ENCODE assay signal across 1 cellular context in genomic region chr12:46260153-46260912, GRCh38.
A peak's percentile ranks its signal among the peaks of the same experiment; 100 is the strongest.
TF ChIP-seq lines count a peak whose summit lies in the region.

No MANE protein-coding gene starts in this region.

TF ChIP-seq in HEK293, 187 proteins besides CTCF, POLR2A, EP300 and RAD21 (continued from another document):
- no peak for TF ChIP-seq ZNF549 (tag by site-specific recombination; IDR thresholded peaks at IDR 0.05)
- TF ChIP-seq ZNF514 (tag by site-specific recombination; IDR thresholded peaks at IDR 0.05) = no peak
- no peak for TF ChIP-seq ZNF112 (tag by site-specific recombination; IDR thresholded peaks at IDR 0.05)
- TF ChIP-seq GLIS1 (tag by site-specific recombination; IDR thresholded peaks at IDR 0.05) = no peak
- TF ChIP-seq ZFP69B (tag by site-specific recombination; IDR thresholded peaks at IDR 0.05) = no peak
- no peak for TF ChIP-seq ZNF248 (tag by site-specific recombination; IDR thresholded peaks at IDR 0.05)
- TF ChIP-seq OSR2 (tag by site-specific recombination; IDR thresholded peaks at IDR 0.05) = peak; percentile 25; the same call in 1 of the 2 replicates
- TF ChIP-seq SP7 (tag by site-specific recombination; IDR thresholded peaks at IDR 0.05) = peak; percentile 60
- no peak for TF ChIP-seq ZSCAN18 (tag by site-specific recombination; IDR thresholded peaks at IDR 0.05)
- no peak for TF ChIP-seq ZBTB26 (tag by site-specific recombination; optimal IDR thresholded peaks at IDR 0.05)
- TF ChIP-seq ZNF184 (tag by site-specific recombination; IDR thresholded peaks at IDR 0.05) = no peak
- TF ChIP-seq ZNF843 (tag by site-specific recombination; IDR thresholded peaks at IDR 0.05) = peak; percentile 25; the same call in 1 of the 2 replicates
- no peak for TF ChIP-seq ZNF324 (tag by site-specific recombination; IDR thresholded peaks at IDR 0.05)
- no peak for TF ChIP-seq ZBTB11 (tag by site-specific recombination; conservative IDR thresholded peaks at IDR 0.05; ENCODE audit: low read depth)
- no peak for TF ChIP-seq PATZ1 (tag by site-specific recombination; IDR thresholded peaks at IDR 0.05)
- TF ChIP-seq ZNF548 (tag by site-specific recombination; IDR thresholded peaks at IDR 0.05) = no peak
- TF ChIP-seq ZFP37 (tag by site-specific recombination; IDR thresholded peaks at IDR 0.05) = 0 out of 2 replicates have a peak, but pooled peaks have one; percentile 3
- TF ChIP-seq ZNF354C (tag by site-specific recombination; IDR thresholded peaks at IDR 0.05; ENCODE audit: borderline replicate concordance, low read depth) = no peak
- no peak for TF ChIP-seq ZBTB44 (tag by site-specific recombination; IDR thresholded peaks at IDR 0.05)
- no peak for TF ChIP-seq ZNF341 (tag by site-specific recombination; IDR thresholded peaks at IDR 0.05; ENCODE audit: low read depth)
- TF ChIP-seq ZNF571 (tag by site-specific recombination; IDR thresholded peaks at IDR 0.05) = no peak
- no peak for TF ChIP-seq WT1 (tag by site-specific recombination; IDR thresholded peaks at IDR 0.05)
- TF ChIP-seq ZNF2 (tag by site-specific recombination; IDR thresholded peaks at IDR 0.05) = no peak
